ENCODE assay signal across 25 cellular contexts in genomic region chr11:128164090-128164741, GRCh38.
DNase-seq lines count a peak whose midpoint lies in the region; ATAC-seq, FAIRE-seq and TF ChIP-seq lines count a peak whose summit lies in the region.
"Had no signal": no experiment of that assay in that cellular context is flagged by ENCODE, and none has a peak within 500 bp of the region (broad histone marks: within the 10 kb centered on the region; RNA-seq: fewer than 3 reads in every experiment).

No MANE protein-coding gene starts in this region.

- WGBS in liver, result 20% methylated on average over 6 of the region's 6 CpGs
- no CpG with 5 or more reads among the region's 6 CpGs for WGBS in neuronal stem cell (ENCODE audit: extremely low coverage in 2 of 2, insufficient read length in 2 of 2, insufficient replicate concordance in 1 of 2), 2 donors

- no peak overlapping the region for H3K4ac ChIP-seq in neuronal stem cell (ENCODE audit: low read length)

- H3K4me3 ChIP-seq in Loucy (ENCODE audit: low read length, poor library complexity, severe bottlenecking), result no peak overlapping the region
- H3K4me3 ChIP-seq in liver (ENCODE audit: low read depth in 1 of 3, low read length in 3 of 3), result peak overlapping the region in 1 of 3 donors; percentile 17
- H3K4me3 ChIP-seq in neuronal stem cell (ENCODE audit: low read length in 2 of 2), result no peak overlapping the region
- H3K4me3 ChIP-seq: A549 had no signal

- no peak overlapping the region for H2BK120ac ChIP-seq in neuronal stem cell (ENCODE audit: low read depth, low read length)

- no peak for TF ChIP-seq RAD21 in liver (IDR thresholded peaks at IDR 0.05)

- H4K20me1 ChIP-seq in Loucy (ENCODE audit: insufficient read depth, low read length, poor library complexity, severe bottlenecking), result no peaks in the 10 kb centered on the region

- no peak overlapping the region for H4K8ac ChIP-seq in neuronal stem cell (ENCODE audit: low read depth, low read length)

- no peak overlapping the region for H2BK5ac ChIP-seq in neuronal stem cell (ENCODE audit: low read length)

- H3K4me2 ChIP-seq in Loucy (ENCODE audit: low read depth, low read length, poor library complexity, severe bottlenecking) (no peak overlapping the region), neuronal stem cell (ENCODE audit: insufficient read depth, low read length, poor library complexity, severe bottlenecking) (no peak overlapping the region)
- H3K4me2 ChIP-seq: A549, KMS-11 had no signal

- peak overlapping the region; percentile 17 to 65 for H3K27ac ChIP-seq in liver (ENCODE audit: low read depth in 1 of 2, low read length in 2 of 2)
- no peak overlapping the region for H3K27ac ChIP-seq in neuronal stem cell (replicated peaks; ENCODE audit: low read length)
- H3K27ac ChIP-seq: A549, KMS-11 had no signal

- ATAC-seq in HG03097 (IDR thresholded peaks at IDR 0.05; ENCODE audit: low FRiP score, unreplicated experiment) (no peak), HG03378 (IDR thresholded peaks at IDR 0.05; ENCODE audit: unreplicated experiment) (no peak)
- no peak for ATAC-seq in stimulated activated naive CD8-positive, alpha-beta T cell treated with anti-CD3 and anti-CD28 coated beads, Interleukin-15, Interleukin-2, amounts not matched to agents 100 U/mL and 50 U/mL, for 24 hours
- ATAC-seq: A549, Panc1 had no signal

- no peak overlapping the region for H4K91ac ChIP-seq in neuronal stem cell (ENCODE audit: low read depth, low read length, poor library complexity)

- H3K9me2 ChIP-seq in Loucy (replicated peaks; ENCODE audit: low read depth, low read length), result no peaks in the 10 kb centered on the region

- no peak overlapping the region for H2AK5ac ChIP-seq in neuronal stem cell (ENCODE audit: low read depth, low read length)

- no peaks in the 10 kb centered on the region for H3K36me3 ChIP-seq in Loucy (ENCODE audit: insufficient read depth, low read length)
- H3K36me3 ChIP-seq in liver (ENCODE audit: control insufficient read depth in 4 of 4, insufficient read depth in 3 of 4, low read depth in 1 of 4, low read length in 3 of 4), result no peaks in the 10 kb centered on the region
- H3K36me3 ChIP-seq in neuronal stem cell (replicated peaks in 1 of 2; ENCODE audit: control insufficient read depth in 2 of 2, insufficient read depth in 2 of 2, low read length in 2 of 2), result no peaks in the 10 kb centered on the region

- H3K27me3 ChIP-seq in Loucy (ENCODE audit: insufficient read depth, low read length, poor library complexity, severe bottlenecking) (no peaks in the 10 kb centered on the region), liver (ENCODE audit: control insufficient read depth in 4 of 4, insufficient read depth in 4 of 4, low read length in 3 of 4) (no peaks in the 10 kb centered on the region), neuronal stem cell (ENCODE audit: control insufficient read depth in 3 of 3, insufficient read depth in 3 of 3, low read depth in 1 of 3, low read length in 3 of 3) (no peaks in the 10 kb centered on the region)

- no peaks in the 10 kb centered on the region for H3F3A ChIP-seq in Loucy (ENCODE audit: low read depth)

- H3K79me1 ChIP-seq in neuronal stem cell (ENCODE audit: low read depth, low read length), result no peaks in the 10 kb centered on the region

- TF ChIP-seq CTCF in Loucy (conservative IDR thresholded peaks at IDR 0.05; ENCODE audit: low read length) (no peak), liver (IDR thresholded peaks at IDR 0.05; ENCODE audit: low read depth, low read length, missing input control) (no peak)

- H2AFZ ChIP-seq in Loucy (ENCODE audit: low read length), result peak overlapping the region; percentile 57; the same call in 1 of the 2 replicates
- H2AFZ ChIP-seq in neuronal stem cell (ENCODE audit: low read length), result peak overlapping the region; percentile 70

- no peak overlapping the region for H3K18ac ChIP-seq in neuronal stem cell (ENCODE audit: low read length)

- no peak overlapping the region for H2BK12ac ChIP-seq in neuronal stem cell (ENCODE audit: low read length)

- DNase-seq in foreskin melanocyte, result peak; percentile 31
- DNase-seq in neuronal stem cell (ENCODE audit: low spot score), result no peak
- no peak for DNase-seq in HTR-8/SVneo (ENCODE audit: insufficient read length, low spot score)
- DNase-seq in stimulated activated naive CD8-positive, alpha-beta T cell treated with anti-CD3 and anti-CD28 coated beads, Interleukin-15, Interleukin-2, amounts not matched to agents 100 U/mL and 50 U/mL, for 24 hours, result no peak
- DNase-seq: DMS53, GDM1, H7, HFFc6, IMR-90, NCI-H1694, NCI-H2081, NCI-H2171, NCI-H345, NCI-H524 treated with DMSO at 0.1 percent for 48 hours, NCI-H82, SIG-M5 had no signal

- no peak overlapping the region for H2BK15ac ChIP-seq in neuronal stem cell (ENCODE audit: low read length)

- no peak overlapping the region for H3K14ac ChIP-seq in neuronal stem cell (ENCODE audit: low read length)

- H3K4me1 ChIP-seq in Loucy (ENCODE audit: insufficient read depth, low read length, poor library complexity, severe bottlenecking) (peaks cover 19% of the 10 kb centered on the region), liver (ENCODE audit: control insufficient read depth in 4 of 4, insufficient read depth in 4 of 4, low read length in 3 of 4) (peaks cover 4 to 26% (median 15%) of the 10 kb centered on the region in 4 donors), neuronal stem cell (ENCODE audit: control insufficient read depth in 2 of 2, insufficient read depth in 1 of 2, low read depth in 1 of 2, low read length in 2 of 2) (peaks cover 2 to 7% of the 10 kb centered on the region in 2 donors)
- H3K4me1 ChIP-seq: A549 had no signal

- no peak for FAIRE-seq in HTR-8/SVneo (lab: Jason Lieb, UNC)
- FAIRE-seq: A549, D721Med, GM19239 had no signal

- H3K9ac ChIP-seq in Loucy (ENCODE audit: low read depth, low read length, poor library complexity, severe bottlenecking), result no peak overlapping the region
- H3K9ac ChIP-seq in liver (ENCODE audit: low read depth in 1 of 2, low read length in 2 of 2), result peak overlapping the region in 1 of 2 donors; percentile 58
- H3K9ac ChIP-seq in neuronal stem cell (ENCODE audit: low read depth, low read length, poor library complexity), result peak overlapping the region; percentile 30
- H3K9ac ChIP-seq: KMS-11 had no signal

- H3K9me3 ChIP-seq in Loucy (ENCODE audit: insufficient read depth, low read depth, low read length) (no peaks in the 10 kb centered on the region), liver (ENCODE audit: control insufficient read depth in 4 of 4, low read length in 3 of 4) (no peaks in the 10 kb centered on the region), neuronal stem cell (replicated peaks in 1 of 2; ENCODE audit: control insufficient read depth in 2 of 2, insufficient read depth in 1 of 2, low read depth in 1 of 2, low read length in 2 of 2) (no peaks in the 10 kb centered on the region)
- H3K9me3 ChIP-seq: A549 had no signal

- H3K23ac ChIP-seq in neuronal stem cell (ENCODE audit: low read depth, low read length, poor library complexity), result no peak overlapping the region

- no peaks in the 10 kb centered on the region for H3K79me2 ChIP-seq in Loucy (ENCODE audit: insufficient read depth, low read length)

TF ChIP-seq in liver, 16 proteins besides CTCF, POLR2A, EP300 and RAD21:
- TF ChIP-seq EGR1 (IDR thresholded peaks at IDR 0.05; ENCODE audit: low read depth in 2 of 2) (no peak), ATF3 (IDR thresholded peaks at IDR 0.05) (no peak), FOXA1 (IDR thresholded peaks at IDR 0.05) (no peak), TAF1 (conservative IDR thresholded peaks at IDR 0.05) (no peak), FOXA2 (IDR thresholded peaks at IDR 0.05) (peak; percentile 26), HNF4A (conservative IDR thresholded peaks at IDR 0.05) (peak; percentile 71 to 73), ZBTB33 (IDR thresholded peaks at IDR 0.05) (no peak), YY1 (IDR thresholded peaks at IDR 0.05) (no peak), MAX (IDR thresholded peaks at IDR 0.05) (no peak), SP1 (IDR thresholded peaks at IDR 0.05) (peak; percentile 60), JUND (IDR thresholded peaks at IDR 0.05) (peak in 1 of 2 donors; percentile 37), RXRA (IDR thresholded peaks at IDR 0.05) (no peak)
